18 cellular contexts compared by ENCODE assay signal in genomic region chr1:204630460-204630905, GRCh38. TPM values are rescaled to one million over a fixed set of nuclear protein-coding genes. Genes with fewer than 3 reads are reported as not detected.
"Had no signal": no experiment of that assay in that cellular context is flagged by ENCODE, and none has a peak within 500 bp of the region (broad histone marks: within the 10 kb centered on the region; RNA-seq: fewer than 3 reads in every experiment).

No MANE protein-coding gene starts in this region.

- H3K4me3 ChIP-seq: body of pancreas, coronary artery, esophagus squamous epithelium, tibial nerve, uterus had no signal

- H3K4me1 ChIP-seq: body of pancreas had no signal

- H3K9me3 ChIP-seq: body of pancreas, esophagus squamous epithelium, neutrophil, tibial nerve, uterus had no signal

- H3K27ac ChIP-seq: body of pancreas, coronary artery, esophagus squamous epithelium, neutrophil, tibial nerve, uterus had no signal

- DNase-seq: activated B cell treated with CpG ODN at 0.5 μM for 24 hours; activated CD4-positive, alpha-beta T cell treated with anti-CD3 and anti-CD28 coated beads, Interleukin-2, amount 10 ng/mL, durations not matched to agents 7 days and 5 days; activated CD8-positive, alpha-beta memory T cell treated with anti-CD3 and anti-CD28 coated beads, Interleukin-2, amount 50 U/mL, for 48 hours; activated gamma-delta T cell treated with Interleukin-2 at 50 U/mL for 16 hours; amygdala; body of pancreas; central memory CD4-positive, alpha-beta T cell; effector CD4-positive, alpha-beta T cell; esophagus squamous epithelium; hippocampal formation; left ventricle myocardium superior; stimulated activated naive CD4-positive, alpha-beta T cell; T-helper 1 cell; uterus had no signal

- H3K27me3 ChIP-seq: tibial nerve, uterus had no signal

- H3K36me3 ChIP-seq: esophagus squamous epithelium, neutrophil, tibial nerve, uterus had no signal

- ATAC-seq: body of pancreas, left ventricle myocardium superior had no signal

RNA-seq across cellular contexts. Expression of gene LRRN2, which starts 55.1 kb away (rescaled TPM):
- total RNA-seq: activated B cell treated with CpG ODN at 0.5 μM for 24 hours; activated CD4-positive, alpha-beta T cell treated with anti-CD3 and anti-CD28 coated beads, Interleukin-2, amount 10 ng/mL, durations not matched to agents 7 days and 5 days; endothelial cell of umbilical vein had no signal
- polyA plus RNA-seq: endothelial cell of umbilical vein had no signal
